In the genomic region with DNA sequence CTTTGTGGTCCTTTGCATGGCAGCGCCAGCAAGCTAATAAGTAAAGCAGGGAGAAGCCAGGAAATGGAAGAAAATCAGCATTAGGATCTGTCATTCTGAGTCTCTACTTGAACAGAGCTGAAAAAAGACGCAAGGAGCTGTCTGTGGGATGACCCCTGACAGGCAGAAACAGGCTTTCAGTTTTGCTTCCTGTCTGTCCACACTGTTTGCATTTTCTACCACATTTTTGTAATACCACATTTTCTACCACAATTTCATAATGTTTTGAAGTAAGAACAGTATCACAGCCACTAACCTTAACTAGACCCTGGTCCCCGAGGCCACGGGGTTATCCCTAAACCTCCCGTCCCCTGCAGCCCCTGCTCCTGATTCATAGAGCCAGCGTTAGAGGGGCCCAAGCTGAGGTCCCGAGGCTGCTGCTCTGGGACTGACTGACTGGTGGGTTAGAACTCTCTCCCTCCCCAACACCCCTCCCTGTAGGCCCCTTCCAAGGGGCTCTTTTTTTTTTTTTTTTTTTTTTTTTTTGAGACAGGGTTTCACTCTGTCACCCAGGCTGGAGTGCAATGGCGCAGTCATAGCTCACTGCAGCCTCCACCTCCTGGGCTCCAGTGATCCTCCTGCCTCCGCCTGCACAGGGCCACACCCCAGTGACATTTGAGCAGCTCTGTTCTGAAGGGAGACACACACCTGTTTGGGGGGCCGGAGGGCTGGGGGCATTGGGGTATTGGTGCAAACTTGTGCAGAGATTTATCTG, we compare ENCODE assay signal across 9 cellular contexts. TPM values are rescaled to one million over a fixed set of nuclear protein-coding genes. Genes with fewer than 3 reads are reported as not detected.
A peak's percentile ranks its signal among the peaks of the same experiment; 100 is the strongest.
DNase-seq lines count a peak whose midpoint lies in the region; ATAC-seq and TF ChIP-seq lines count a peak whose summit lies in the region.
"Had no signal": no experiment of that assay in that cellular context is flagged by ENCODE, and none has a peak within 500 bp of the region (broad histone marks: within the 10 kb centered on the region; RNA-seq: fewer than 3 reads in every experiment).

No MANE protein-coding gene starts in this region.

- CTCF ChIA-PET in activated CD8-positive, alpha-beta T cell treated with anti-CD3 and anti-CD28 coated beads for 36 hours (lab: Charles Lee), result interaction anchor here (0.9 to 1.7 kb wide), 7 partner anchors 8 to 156 kb away, joined by 3 to 18 read pairs (median 5); a partner anchor contains a TSS

- H3K36me3 Mint-ChIP-seq in activated CD8-positive, alpha-beta T cell treated with anti-CD3 and anti-CD28 coated beads for 36 hours (ENCODE audit: low read depth), result no peaks in the 10 kb centered on the region
- H3K36me3 Mint-ChIP-seq in neural crest cell (ENCODE audit: low read depth), result no peaks in the 10 kb centered on the region

- H3K27ac Mint-ChIP-seq in activated CD8-positive, alpha-beta T cell treated with anti-CD3 and anti-CD28 coated beads for 36 hours, result peak overlapping the region; percentile 25
- no peak overlapping the region for H3K27ac Mint-ChIP-seq in neural crest cell (ENCODE audit: unreplicated experiment)

- TF ChIP-seq CTCF in activated CD8-positive, alpha-beta T cell treated with anti-CD3 and anti-CD28 coated beads for 36 hours (IDR thresholded peaks at IDR 0.05), result no peak
- TF ChIP-seq CTCF in neural crest cell (conservative IDR thresholded peaks at IDR 0.05), result no peak

- ATAC-seq in GM18909 (IDR thresholded peaks at IDR 0.05; ENCODE audit: poor library complexity, unreplicated experiment) (peak; percentile 74), HG03196 (IDR thresholded peaks at IDR 0.05; ENCODE audit: unreplicated experiment) (peak; percentile 72), GM21526 (IDR thresholded peaks at IDR 0.05; ENCODE audit: low FRiP score, unreplicated experiment) (no peak)
- ATAC-seq in activated CD8-positive, alpha-beta T cell treated with anti-CD3 and anti-CD28 coated beads for 36 hours, result peak; percentile 81

- H3K4me1 Mint-ChIP-seq in activated CD8-positive, alpha-beta T cell treated with anti-CD3 and anti-CD28 coated beads for 36 hours (ENCODE audit: low read depth), result peaks cover 37% of the 10 kb centered on the region
- H3K4me1 Mint-ChIP-seq in neural crest cell, result peaks cover 8% of the 10 kb centered on the region

- H3K9me3 Mint-ChIP-seq in activated CD8-positive, alpha-beta T cell treated with anti-CD3 and anti-CD28 coated beads for 36 hours, result no peaks in the 10 kb centered on the region
- H3K9me3 Mint-ChIP-seq in neural crest cell, result no peaks in the 10 kb centered on the region

- H3K27me3 Mint-ChIP-seq in activated CD8-positive, alpha-beta T cell treated with anti-CD3 and anti-CD28 coated beads for 36 hours, result peaks cover 5% of the 10 kb centered on the region
- H3K27me3 Mint-ChIP-seq in neural crest cell (ENCODE audit: low read depth), result peaks cover 11% of the 10 kb centered on the region

- intact Hi-C loops in activated CD8-positive, alpha-beta T cell treated with anti-CD3 and anti-CD28 coated beads for 36 hours (cut with micrococcal nuclease), result no loop called here

- DNase-seq in AG20443 (ENCODE audit: low spot score), result peak; percentile 65
- DNase-seq in activated CD8-positive, alpha-beta T cell treated with anti-CD3 and anti-CD28 coated beads for 36 hours, result peak; percentile 84
- no peak for DNase-seq in neural crest cell (ENCODE audit: low read depth, low spot score)
- no peak for DNase-seq in NCI-H345 treated with DMSO at 0.1 percent for 48 hours (lab: John Stamatoyannopoulos, UW; ENCODE audit: unreplicated experiment)
- DNase-seq in NCI-H1436 treated with DMSO at 0.1 percent for 48 hours (lab: John Stamatoyannopoulos, UW), result no peak

- POLR2A ChIA-PET in activated CD8-positive, alpha-beta T cell treated with anti-CD3 and anti-CD28 coated beads for 36 hours (lab: Charles Lee), result interaction anchor here (0.6 to 1.7 kb wide), 8 partner anchors 8 to 274 kb away, joined by 3 to 6 read pairs (median 3); no protein-coding TSS in a partner anchor

- H3K4me3 Mint-ChIP-seq in activated CD8-positive, alpha-beta T cell treated with anti-CD3 and anti-CD28 coated beads for 36 hours, result no peak overlapping the region
- peak overlapping the region; percentile 57 for H3K4me3 Mint-ChIP-seq in neural crest cell

RNA-seq across cellular contexts. Expression of a gene that starts 4.0 kb away (rescaled TPM):
- not detected for total RNA-seq in activated CD8-positive, alpha-beta T cell treated with anti-CD3 and anti-CD28 coated beads for 36 hours
- not detected in 2 replicates for total RNA-seq in neural crest cell
- total RNA-seq: H1 had no signal

RNA-seq across cellular contexts. Expression of a gene that starts 8.1 kb away (rescaled TPM):
- 10 to 100 TPM; 60.5 to 61.8 TPM for total RNA-seq in activated CD8-positive, alpha-beta T cell treated with anti-CD3 and anti-CD28 coated beads for 36 hours
- 82.6 and 84.9 TPM in 2 replicates for total RNA-seq in neural crest cell

RNA-seq across cellular contexts. Expression of a gene that starts 17.6 kb away (rescaled TPM):
- total RNA-seq in activated CD8-positive, alpha-beta T cell treated with anti-CD3 and anti-CD28 coated beads for 36 hours, result not detected
- not detected in 2 replicates for total RNA-seq in neural crest cell
- total RNA-seq: H1 had no signal

RNA-seq across cellular contexts. Expression of a gene that starts 23.1 kb away (rescaled TPM):
- total RNA-seq in activated CD8-positive, alpha-beta T cell treated with anti-CD3 and anti-CD28 coated beads for 36 hours, result not detected
- not detected in 2 replicates for total RNA-seq in neural crest cell

RNA-seq across cellular contexts. Expression of a gene that starts 27.7 kb away (rescaled TPM):
- total RNA-seq in activated CD8-positive, alpha-beta T cell treated with anti-CD3 and anti-CD28 coated beads for 36 hours, result 10 to 100 TPM; 11.8 to 16.2 TPM
- 31.7 and 37.1 TPM in 2 replicates for total RNA-seq in neural crest cell

Comparison
In these comparisons a context has a peak if more than half of its experiments do, and no peak if none do; other contexts are left out.
1. DNase-seq: peak in AG20443 (single experiment) and activated CD8-positive, alpha-beta T cell treated with anti-CD3 and anti-CD28 coated beads for 36 hours (single experiment); none in neural crest cell (single experiment), NCI-H345 treated with DMSO at 0.1 percent for 48 hours (single experiment) and NCI-H1436 treated with DMSO at 0.1 percent for 48 hours (single experiment).